ENCODE assay signal across 9 cellular contexts in the genomic region with DNA sequence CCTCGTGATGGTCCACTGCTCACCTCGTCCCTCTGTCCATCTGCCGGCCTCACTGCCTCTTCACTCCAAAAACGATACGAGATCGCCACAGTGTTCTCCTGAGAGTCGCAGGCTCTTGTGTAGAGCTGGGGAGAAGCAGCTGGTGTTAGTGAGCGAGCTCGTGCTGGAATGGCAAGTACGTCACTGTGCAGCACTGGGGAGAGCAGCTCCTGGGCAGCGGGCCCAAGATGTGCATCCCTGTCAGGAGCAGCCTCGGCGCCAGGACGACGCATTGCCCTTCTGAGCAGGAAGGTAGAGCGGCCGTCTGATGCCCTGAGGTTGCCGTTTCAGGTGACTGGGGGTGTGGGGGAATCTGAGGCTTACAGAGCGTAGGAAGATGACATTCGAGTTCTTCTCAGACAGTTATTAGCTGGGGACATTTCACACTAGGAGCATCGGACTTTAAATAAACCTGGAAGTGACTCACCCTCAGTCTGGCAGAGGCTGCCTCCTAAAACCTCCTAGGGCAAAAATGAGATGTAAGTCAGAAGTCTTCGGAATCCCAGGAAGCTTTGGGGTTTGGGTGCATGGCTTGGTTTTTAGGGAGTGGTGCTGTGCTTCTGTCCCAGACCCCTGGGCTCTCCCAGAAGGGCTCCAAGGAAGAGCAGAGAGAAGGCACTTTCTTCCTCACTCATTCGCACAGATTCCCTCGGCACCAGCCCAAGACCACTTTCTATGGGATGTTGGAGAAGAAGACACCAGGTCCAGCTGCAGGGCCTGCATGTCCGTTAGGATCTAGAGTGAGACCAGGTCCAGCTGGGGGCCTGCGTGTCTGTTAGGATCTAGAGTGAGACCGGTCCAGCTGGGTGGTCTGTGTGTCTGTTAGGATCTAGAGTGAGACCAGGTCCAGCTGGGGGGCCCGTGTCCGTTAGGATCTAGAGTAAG. TPM values are rescaled to one million over a fixed set of nuclear protein-coding genes. Genes with fewer than 3 reads are reported as not detected.
A peak's percentile ranks its signal among the peaks of the same experiment; 100 is the strongest.
DNase-seq lines count a peak whose midpoint lies in the region; ATAC-seq and TF ChIP-seq lines count a peak whose summit lies in the region.
"Had no signal": no experiment of that assay in that cellular context is flagged by ENCODE, and none has a peak within 500 bp of the region (broad histone marks: within the 10 kb centered on the region; RNA-seq: fewer than 3 reads in every experiment).

No MANE protein-coding gene starts in this region.

- peaks cover 12% of the 10 kb centered on the region for H3K27me3 Mint-ChIP-seq in CD4-positive, CD25-positive, alpha-beta regulatory T cell
- H3K27me3 Mint-ChIP-seq in naive B cell: peaks cover 13 to 42% (median 29%) of the 10 kb centered on the region in 3 donors

- no peak overlapping the region for H3K4me3 ChIP-seq in CD4-positive, CD25-positive, alpha-beta regulatory T cell (ENCODE audit: low read depth, low read length)
- H3K4me3 ChIP-seq in MG63 (no peak overlapping the region), cardiac fibroblast (replicated peaks in 1 of 2; ENCODE audit: low read depth in 2 of 2, low read length in 2 of 2) (peak overlapping the region in 1 of 2 donors; percentile 18)

- no peak for TF ChIP-seq CTCF in cardiac fibroblast (IDR thresholded peaks at IDR 0.05; ENCODE audit: low read depth, low read length)

- H3K4me1 ChIP-seq in CD4-positive, CD25-positive, alpha-beta regulatory T cell (ENCODE audit: control insufficient read depth, insufficient read depth, low read length, poor library complexity, severe bottlenecking): peaks cover 20% of the 10 kb centered on the region

- no peak for DNase-seq in CD4-positive, CD25-positive, alpha-beta regulatory T cell
- DNase-seq in MG63: peak; percentile 92
- peak; percentile 83 to 88 for DNase-seq in cardiac fibroblast (ENCODE audit: low read depth in 2 of 2)
- no peak for DNase-seq in naive B cell
- DNase-seq in NCI-H1930 (lab: John Stamatoyannopoulos, UW): no peak
- no peak for DNase-seq in activated CD4-positive, alpha-beta T cell treated with anti-CD3 and anti-CD28 coated beads for 4 hours
- DNase-seq: NCI-H345 had no signal

- H3K4me1 Mint-ChIP-seq in CD4-positive, CD25-positive, alpha-beta regulatory T cell: peaks cover 11 to 51% (median 21%) of the 10 kb centered on the region in 4 donors
- peaks cover 0 to 19% (median 18%) of the 10 kb centered on the region in 3 donors for H3K4me1 Mint-ChIP-seq in naive B cell

- H3K27ac ChIP-seq in CD4-positive, CD25-positive, alpha-beta regulatory T cell (ENCODE audit: insufficient read depth, low read length, poor library complexity, severe bottlenecking): no peak overlapping the region

- H3K27ac Mint-ChIP-seq in CD4-positive, CD25-positive, alpha-beta regulatory T cell: peak overlapping the region in 2 of 3 donors; percentile 82 to 99
- H3K27ac Mint-ChIP-seq in naive B cell: peak overlapping the region in 4 of 6 donors; percentile 6 to 80 (median 72)

- no peaks in the 10 kb centered on the region for H3K9me3 ChIP-seq in CD4-positive, CD25-positive, alpha-beta regulatory T cell (ENCODE audit: control insufficient read depth in 2 of 2, low read length in 2 of 2)
- H3K9me3 ChIP-seq in MG63: no peaks in the 10 kb centered on the region

- H3K9me3 Mint-ChIP-seq in CD4-positive, CD25-positive, alpha-beta regulatory T cell: no peaks in the 10 kb centered on the region
- H3K9me3 Mint-ChIP-seq in naive B cell: peaks cover 0 to 3% (median 0%) of the 10 kb centered on the region in 7 donors

- ATAC-seq in CD4-positive, CD25-positive, alpha-beta regulatory T cell (ENCODE audit: low read depth in 2 of 2): no peak
- ATAC-seq in naive B cell (ENCODE audit: low read depth in 2 of 2) (no peak), HG03520 (IDR thresholded peaks at IDR 0.05; ENCODE audit: unreplicated experiment) (no peak), HG02678 (IDR thresholded peaks at IDR 0.05; ENCODE audit: unreplicated experiment) (no peak)

- H3K36me3 ChIP-seq in CD4-positive, CD25-positive, alpha-beta regulatory T cell (ENCODE audit: control insufficient read depth, insufficient read depth, low read length): no peaks in the 10 kb centered on the region
- H3K36me3 ChIP-seq in MG63: no peaks in the 10 kb centered on the region

- H3K27me3 ChIP-seq in CD4-positive, CD25-positive, alpha-beta regulatory T cell (ENCODE audit: control insufficient read depth, insufficient read depth, low read length): no peaks in the 10 kb centered on the region
- peaks cover 45% of the 10 kb centered on the region for H3K27me3 ChIP-seq in MG63

- H3K36me3 Mint-ChIP-seq in CD4-positive, CD25-positive, alpha-beta regulatory T cell: peaks cover 17% of the 10 kb centered on the region
- no peaks in the 10 kb centered on the region for H3K36me3 Mint-ChIP-seq in naive B cell

- H3K4me3 Mint-ChIP-seq in CD4-positive, CD25-positive, alpha-beta regulatory T cell: peak overlapping the region in 1 of 4 donors; percentile 62
- no peak overlapping the region for H3K4me3 Mint-ChIP-seq in naive B cell

RNA-seq across cellular contexts. Expression of gene PCBP3, which starts 31.2 kb away (rescaled TPM):
- total RNA-seq in CD4-positive, CD25-positive, alpha-beta regulatory T cell: 5.3 TPM
- 1 to 10 TPM in 3 of 4 donors, under 1 TPM in 1; 0.72 to 2.8 (median 1.8) TPM for polyA plus RNA-seq in CD4-positive, CD25-positive, alpha-beta regulatory T cell
- total RNA-seq in MG63 (2014; rRNA removed; shearing (Covaris generic); ENCODE audit: low replicate concordance): 0.23 TPM in 1 of 2 replicates, not detected in the other
- 1 to 10 TPM in 2 of 6 donors, under 1 TPM in 2, not detected in 2; 0.60 to 1.5 (median 0.93) TPM for polyA plus RNA-seq in naive B cell (ENCODE audit: low read depth in 6 of 6)

Comparison
In these comparisons a context has a peak if more than half of its experiments do, and no peak if none do; other contexts are left out.
1. DNase-seq: peak in MG63 (single experiment) and cardiac fibroblast (2 of 2); none in CD4-positive, CD25-positive, alpha-beta regulatory T cell (0 of 3), naive B cell (single experiment), NCI-H1930 (0 of 2) and activated CD4-positive, alpha-beta T cell treated with anti-CD3 and anti-CD28 coated beads for 4 hours (0 of 2).